Comparison of ENCODE assay signal across 5 cellular contexts in the genomic region with DNA sequence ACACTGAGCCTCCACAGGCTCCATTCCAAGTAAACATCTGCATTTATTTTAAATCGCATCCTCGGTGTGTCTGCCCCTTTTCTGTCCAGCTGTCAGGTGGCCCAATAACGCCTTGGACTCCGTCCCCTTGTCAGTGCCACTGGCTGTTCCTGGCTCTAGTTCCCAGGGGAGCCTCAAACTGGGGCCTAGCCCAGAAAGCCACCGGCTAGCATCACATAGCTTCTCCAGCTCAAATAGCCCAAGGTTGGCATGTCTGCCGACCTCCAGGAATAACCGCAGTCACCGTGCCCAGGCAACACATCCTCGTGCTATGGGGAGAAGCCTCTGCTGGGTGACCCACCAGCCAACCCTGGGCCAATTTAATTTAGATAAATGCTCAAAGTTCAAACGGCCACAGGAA.
"Had no signal": no experiment of that assay in that cellular context is flagged by ENCODE, and none has a peak within 500 bp of the region (broad histone marks: within the 10 kb centered on the region; RNA-seq: fewer than 3 reads in every experiment).

No MANE protein-coding gene starts in this region.

- H3K9me3 ChIP-seq: gastroesophageal sphincter, lower lobe of right lung, neutrophil had no signal

- H3K27me3 ChIP-seq: cardiac muscle cell, gastroesophageal sphincter, neutrophil had no signal

- H3K4me1 ChIP-seq: lower lobe of right lung had no signal

- H3K27ac ChIP-seq: cardiac muscle cell, epithelial cell of prostate, lower lobe of right lung, neutrophil had no signal

- H3K4me3 ChIP-seq: cardiac muscle cell, gastroesophageal sphincter, lower lobe of right lung had no signal
